9 cellular contexts compared by ENCODE assay signal in the genomic region with DNA sequence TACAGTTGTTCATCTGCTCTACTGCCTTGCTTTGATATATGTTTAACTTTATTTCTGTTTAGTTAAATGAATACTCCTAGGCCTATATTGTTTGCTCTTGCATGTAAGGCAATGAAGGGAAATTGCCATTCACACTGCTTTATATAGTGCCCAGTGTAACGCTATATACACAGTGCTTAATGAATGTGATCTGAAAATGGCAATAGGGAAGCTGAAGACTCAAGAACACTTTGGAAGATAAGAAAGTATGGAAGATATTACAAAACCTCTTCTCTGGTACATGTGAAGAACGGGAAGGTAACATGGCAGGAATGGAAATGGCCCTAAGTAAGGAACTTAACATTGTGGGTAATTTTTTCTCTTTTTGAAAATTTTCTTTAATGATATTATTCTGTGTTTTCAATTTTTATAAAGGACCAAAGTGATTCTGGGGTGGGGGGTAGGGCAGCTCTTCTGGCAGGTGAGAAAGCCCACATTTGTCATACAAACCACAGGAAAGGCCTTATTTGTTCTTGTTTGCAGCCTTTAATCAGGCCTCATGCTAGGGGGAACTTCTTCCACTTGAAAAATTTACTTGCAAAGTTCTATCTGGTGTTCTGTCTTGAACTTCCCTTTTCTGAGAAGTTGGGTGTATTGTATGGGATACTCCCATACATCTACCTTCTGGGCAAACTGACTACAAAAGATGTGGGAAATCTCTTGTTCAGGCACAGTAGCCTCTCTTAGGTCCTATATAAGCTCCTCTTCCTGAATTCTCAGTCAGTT.
DNase-seq lines count a peak whose midpoint lies in the region; ATAC-seq and TF ChIP-seq lines count a peak whose summit lies in the region.
"Had no signal": no experiment of that assay in that cellular context is flagged by ENCODE, and none has a peak within 500 bp of the region (broad histone marks: within the 10 kb centered on the region; RNA-seq: fewer than 3 reads in every experiment).

No MANE protein-coding gene starts in this region.

- H3K36me3 ChIP-seq in effector memory CD4-positive, alpha-beta T cell (ENCODE audit: control insufficient read depth, insufficient read depth, low read length), result no peaks in the 10 kb centered on the region
- no peaks in the 10 kb centered on the region for H3K36me3 ChIP-seq in ascending aorta

- H3K9me3 ChIP-seq in effector memory CD4-positive, alpha-beta T cell (ENCODE audit: control insufficient read depth, low read length), result no peaks in the 10 kb centered on the region
- H3K9me3 ChIP-seq in ascending aorta, result peaks cover 2 to 3% of the 10 kb centered on the region in 2 donors

- peak; percentile 71 for ATAC-seq in stimulated activated memory B cell treated with anti-CD40 and anti-IgM and Interleukin-4, amounts not matched to agents 10 μg/mL and 1 μg/mL and 100 μg/mL, for 72 hours

- peak overlapping the region; percentile 96 for H3K27ac Mint-ChIP-seq in stimulated activated memory B cell treated with anti-CD40 and anti-IgM and Interleukin-4, amounts not matched to agents 10 μg/mL and 1 μg/mL and 100 μg/mL, for 72 hours
- no peak overlapping the region for H3K27ac Mint-ChIP-seq in progenitor cell of endocrine pancreas

- peak overlapping the region; percentile 25 for H3K4me3 Mint-ChIP-seq in stimulated activated memory B cell treated with anti-CD40 and anti-IgM and Interleukin-4, amounts not matched to agents 10 μg/mL and 1 μg/mL and 100 μg/mL, for 72 hours
- H3K4me3 Mint-ChIP-seq in progenitor cell of endocrine pancreas (ENCODE audit: low read depth), result no peak overlapping the region

- peaks cover 88% of the 10 kb centered on the region for H3K4me1 Mint-ChIP-seq in stimulated activated memory B cell treated with anti-CD40 and anti-IgM and Interleukin-4, amounts not matched to agents 10 μg/mL and 1 μg/mL and 100 μg/mL, for 72 hours
- H3K4me1 Mint-ChIP-seq in progenitor cell of endocrine pancreas (ENCODE audit: low read depth), result peaks cover 2% of the 10 kb centered on the region

- H3K27ac ChIP-seq in effector memory CD4-positive, alpha-beta T cell (ENCODE audit: insufficient read depth, low read length, poor library complexity, severe bottlenecking), result peak overlapping the region; percentile 25
- peak overlapping the region in 1 of 2 donors; percentile 8 for H3K27ac ChIP-seq in ascending aorta

- intact Hi-C loops in ascending aorta (cut with DNase I), result no loop called here

- no peak for TF ChIP-seq CTCF in progenitor cell of endocrine pancreas (IDR thresholded peaks at IDR 0.05; ENCODE audit: unreplicated experiment)
- TF ChIP-seq CTCF in ascending aorta (IDR thresholded peaks at IDR 0.05), result no peak

- peaks cover 6% of the 10 kb centered on the region for H3K9me3 Mint-ChIP-seq in stimulated activated memory B cell treated with anti-CD40 and anti-IgM and Interleukin-4, amounts not matched to agents 10 μg/mL and 1 μg/mL and 100 μg/mL, for 72 hours
- H3K9me3 Mint-ChIP-seq in progenitor cell of endocrine pancreas (ENCODE audit: low read depth), result peaks cover 7% of the 10 kb centered on the region

- H3K27me3 ChIP-seq in effector memory CD4-positive, alpha-beta T cell (replicated peaks; ENCODE audit: control insufficient read depth, insufficient read depth, low read length, poor library complexity, severe bottlenecking), result no peaks in the 10 kb centered on the region
- no peaks in the 10 kb centered on the region for H3K27me3 ChIP-seq in ascending aorta

- no peaks in the 10 kb centered on the region for H3K27me3 Mint-ChIP-seq in stimulated activated memory B cell treated with anti-CD40 and anti-IgM and Interleukin-4, amounts not matched to agents 10 μg/mL and 1 μg/mL and 100 μg/mL, for 72 hours
- no peaks in the 10 kb centered on the region for H3K27me3 Mint-ChIP-seq in progenitor cell of endocrine pancreas

- peaks cover 34% of the 10 kb centered on the region for H3K36me3 Mint-ChIP-seq in stimulated activated memory B cell treated with anti-CD40 and anti-IgM and Interleukin-4, amounts not matched to agents 10 μg/mL and 1 μg/mL and 100 μg/mL, for 72 hours
- H3K36me3 Mint-ChIP-seq in progenitor cell of endocrine pancreas (ENCODE audit: insufficient read depth), result peaks cover 5% of the 10 kb centered on the region

- peaks cover 25% of the 10 kb centered on the region for H3K4me1 ChIP-seq in effector memory CD4-positive, alpha-beta T cell (ENCODE audit: control insufficient read depth, insufficient read depth, low read length, poor library complexity, severe bottlenecking)
- no peaks in the 10 kb centered on the region for H3K4me1 ChIP-seq in ascending aorta

- DNase-seq in SIG-M5 treated with dmso at 0.1 percent for 504 hours (lab: John Stamatoyannopoulos, UW; ENCODE audit: unreplicated experiment), result peak; percentile 79
- DNase-seq in SIG-M5 (lab: John Stamatoyannopoulos, UW), result no peak
- DNase-seq in MV-4-11 (lab: John Stamatoyannopoulos, UW), result peak; percentile 87
- no peak for DNase-seq in effector memory CD4-positive, alpha-beta T cell
- DNase-seq in progenitor cell of endocrine pancreas (ENCODE audit: low spot score, unreplicated experiment), result no peak
- DNase-seq in ascending aorta (ENCODE audit: low spot score in 2 of 2), result no peak
- DNase-seq in stimulated activated CD4-positive, alpha-beta T cell treated with anti-CD3 and anti-CD28 coated beads, Interleukin-1b, Interleukin-23, amount 100 ng/mL, for 48 hours, result no peak
- DNase-seq: NCI-H2029 had no signal

- peak overlapping the region; percentile 11 for H3K4me3 ChIP-seq in effector memory CD4-positive, alpha-beta T cell (ENCODE audit: insufficient read depth, low read depth, low read length, poor library complexity, severe bottlenecking)
- no peak overlapping the region for H3K4me3 ChIP-seq in ascending aorta

Comparison
In these comparisons a context has a peak if more than half of its experiments do, and no peak if none do; other contexts are left out.
1. DNase-seq: peak in SIG-M5 treated with dmso at 0.1 percent for 504 hours (single experiment) and MV-4-11 (single experiment); none in SIG-M5 (single experiment), effector memory CD4-positive, alpha-beta T cell (0 of 3), progenitor cell of endocrine pancreas (single experiment), ascending aorta (0 of 2) and stimulated activated CD4-positive, alpha-beta T cell treated with anti-CD3 and anti-CD28 coated beads, Interleukin-1b, Interleukin-23, amount 100 ng/mL, for 48 hours (single experiment).